8 cellular contexts compared by ENCODE assay signal in genomic region chr6:28081486-28081751, GRCh38. TPM values are rescaled to one million over a fixed set of nuclear protein-coding genes. Genes with fewer than 3 reads are reported as not detected.
DNase-seq lines count a peak whose midpoint lies in the region; ATAC-seq and TF ChIP-seq lines count a peak whose summit lies in the region.

No MANE protein-coding gene starts in this region.

- H3K27me3 ChIP-seq in Panc1 (ENCODE audit: control insufficient read depth, insufficient read depth, low read length): no peaks in the 10 kb centered on the region
- no peaks in the 10 kb centered on the region for H3K27me3 ChIP-seq in colonic mucosa

- intact Hi-C loops in Panc1 (cut with micrococcal nuclease; ENCODE audit: unreplicated experiment) (no loop called here), colonic mucosa (cut with DNase I) (loop anchor here (5.0 kb wide), 2 partner anchors 56 to 141 kb away; no protein-coding TSS in a partner anchor), mucosa of descending colon (cut with DNase I, micrococcal nuclease) (no loop called here)

- H3K36me3 ChIP-seq in Panc1 (ENCODE audit: control insufficient read depth, insufficient read depth, low read length) (no peaks in the 10 kb centered on the region; the same call in 1 of the 2 replicates), colonic mucosa (no peaks in the 10 kb centered on the region), mucosa of descending colon (ENCODE audit: low read depth) (no peaks in the 10 kb centered on the region)

- H3K9ac ChIP-seq in colonic mucosa (ENCODE audit: low read depth in 2 of 2, low read length in 2 of 2): peak overlapping the region; percentile 80 to 94

- BruUV-seq in Panc1 (replicated peaks; lab: Mats Ljungman, UMichigan): no TSS peak

- H3K4me3 ChIP-seq in Panc1 (ENCODE audit: low read depth in 2 of 2, low read length in 2 of 2) (peak overlapping the region; percentile 95 to 100), colonic mucosa (peak overlapping the region; percentile 76), mucosa of descending colon (peak overlapping the region; percentile 55)

- ATAC-seq in HG02759 (IDR thresholded peaks at IDR 0.05; ENCODE audit: unreplicated experiment) (peak; percentile 52), Panc1 (peak; percentile 19; the same call in 1 of the 2 replicates), mucosa of descending colon (peak; percentile 18)

- POLR2A ChIA-PET in Panc1 (lab: Charles Lee): no interaction called here

- no peak for TF ChIP-seq CTCF in Panc1 (IDR thresholded peaks at IDR 0.05)
- TF ChIP-seq CTCF in colonic mucosa (IDR thresholded peaks at IDR 0.05): no peak
- TF ChIP-seq CTCF in mucosa of descending colon (IDR thresholded peaks at IDR 0.05): no peak

- DNase-seq in activated CD8-positive, alpha-beta memory T cell treated with anti-CD3 and anti-CD28 coated beads, Interleukin-2, amount 50 U/mL, for 1 hour (ENCODE audit: extremely low read depth): peak; percentile 46
- DNase-seq in activated CD8-positive, alpha-beta memory T cell treated with anti-CD3 and anti-CD28 coated beads for 24 hours: no peak
- DNase-seq in Panc1 (ENCODE audit: low read depth, low spot score): no peak
- DNase-seq in colonic mucosa: no peak
- DNase-seq in mucosa of descending colon: no peak
- DNase-seq in dermis blood vessel endothelial cell: no peak
- no peak for DNase-seq in stimulated activated CD4-positive, alpha-beta T cell treated with anti-CD3 and anti-CD28 coated beads, Interleukin-1b, Interleukin-23, amount 100 ng/mL, for 48 hours

- CTCF ChIA-PET in Panc1 (lab: Charles Lee): no interaction called here

- H3K4me1 ChIP-seq in Panc1 (ENCODE audit: control insufficient read depth, insufficient read depth, low read length) (no peaks in the 10 kb centered on the region), colonic mucosa (peaks cover 3% of the 10 kb centered on the region), mucosa of descending colon (ENCODE audit: low read depth) (no peaks in the 10 kb centered on the region)

- H3K9me3 ChIP-seq in Panc1 (ENCODE audit: control insufficient read depth, insufficient read depth, low read depth, low read length): peaks cover 7% of the 10 kb centered on the region; the same call in 1 of the 2 replicates
- H3K9me3 ChIP-seq in colonic mucosa: no peaks in the 10 kb centered on the region
- no peaks in the 10 kb centered on the region for H3K9me3 ChIP-seq in mucosa of descending colon

- peak overlapping the region; percentile 96 for H3K27ac ChIP-seq in Panc1 (ENCODE audit: low read length)
- H3K27ac ChIP-seq in colonic mucosa: peak overlapping the region; percentile 89

- in situ Hi-C loops in Panc1 (cut with HindIII; ENCODE audit: low pct_unique_long_range_greater_than_20kb, low sequenced_read_pairs): no loop called here

RNA-seq across cellular contexts. Expression of gene ZNF165, which starts 1.1 kb away (rescaled TPM):
- total RNA-seq in Panc1 (2021; ENCODE audit: unreplicated experiment) (4.2 TPM), colonic mucosa (1 to 10 TPM; 5.3 to 9.9 TPM), mucosa of descending colon (1 to 10 TPM; 3.9 to 7.1 (median 4.0) TPM), dermis blood vessel endothelial cell (0.17 and 0.23 TPM in 2 replicates)
- 1.2 TPM for polyA plus RNA-seq in Panc1 (2012; ENCODE audit: insufficient read length)

RNA-seq across cellular contexts. Expression of gene ZSCAN16, which starts 43.0 kb away (rescaled TPM):
- total RNA-seq in Panc1 (2021; ENCODE audit: unreplicated experiment) (5.3 TPM), colonic mucosa (1 to 10 TPM; 8.3 to 8.7 TPM), mucosa of descending colon (1 to 10 TPM; 7.4 to 9.5 (median 8.3) TPM), dermis blood vessel endothelial cell (13.5 and 19.1 TPM in 2 replicates)
- 3.1 TPM for polyA plus RNA-seq in Panc1 (2012; ENCODE audit: insufficient read length)
